Comparison of ENCODE assay signal across 9 cellular contexts in the genomic region with DNA sequence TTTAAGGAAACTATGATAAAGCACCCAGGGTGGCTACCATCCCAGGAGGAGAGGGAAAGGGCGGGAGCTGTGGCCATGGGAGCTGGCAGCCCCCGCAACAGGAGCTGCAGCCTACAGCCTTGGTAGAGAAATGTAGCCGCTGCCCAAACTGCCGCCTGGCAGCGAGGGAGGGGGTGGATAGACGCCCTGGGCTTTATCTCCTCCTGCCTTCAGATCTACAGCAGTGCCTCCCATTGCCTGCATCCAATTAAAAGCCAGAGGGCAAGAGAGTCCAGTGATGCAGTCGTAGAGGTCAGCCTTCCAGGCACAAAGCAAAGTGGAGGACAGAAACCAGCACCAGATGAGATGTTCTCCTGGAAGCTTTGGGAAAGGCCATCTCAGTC. TPM values are rescaled to one million over a fixed set of nuclear protein-coding genes. Genes with fewer than 3 reads are reported as not detected.
DNase-seq lines count a peak whose midpoint lies in the region; ATAC-seq and TF ChIP-seq lines count a peak whose summit lies in the region.
"Had no signal": no experiment of that assay in that cellular context is flagged by ENCODE, and none has a peak within 500 bp of the region (broad histone marks: within the 10 kb centered on the region; RNA-seq: fewer than 3 reads in every experiment).

No MANE protein-coding gene starts in this region.

- H3F3A ChIP-seq in SK-N-SH (replicated peaks; ENCODE audit: insufficient read depth): no peaks in the 10 kb centered on the region

- H3K36me3 Mint-ChIP-seq in chondrocyte (ENCODE audit: low read depth): no peaks in the 10 kb centered on the region

- H3K4me3 Mint-ChIP-seq in chondrocyte (ENCODE audit: unreplicated experiment): no peak overlapping the region

- no peak overlapping the region for H3K27ac Mint-ChIP-seq in chondrocyte (ENCODE audit: unreplicated experiment)

- H3K79me2 ChIP-seq in SK-N-SH (ENCODE audit: insufficient read depth): no peaks in the 10 kb centered on the region

- H3K4me1 ChIP-seq in HUES6 (ENCODE audit: control insufficient read depth, insufficient read depth, low read length) (peaks cover 45% of the 10 kb centered on the region), SK-N-SH (ENCODE audit: control insufficient read depth in 1 of 2, insufficient read depth in 2 of 2, low read depth in 1 of 2, low read length in 1 of 2) (peaks cover 0 to 26% of the 10 kb centered on the region in 2 experiments; a peak in 1 of 4 replicates)

- WGBS in SK-N-SH (ENCODE audit: low lambda C conversion rate): 55% methylated on average over 6 of the region's 7 CpGs

- 0 out of 2 replicates have a peak, but pooled peaks have one; percentile 17 for TF ChIP-seq RAD21 in SK-N-SH (IDR thresholded peaks at IDR 0.05; ENCODE audit: low read length)

- H3K4me1 Mint-ChIP-seq in chondrocyte (ENCODE audit: low read depth): peaks cover 19% of the 10 kb centered on the region

- H3K4me3 ChIP-seq in HUES6 (ENCODE audit: low read depth, low read length) (peak overlapping the region; percentile 75), SK-N-SH (ENCODE audit: low read depth in 2 of 2, low read length in 1 of 2) (no peak overlapping the region)

- no peak; a peak in 1 of 4 replicates for TF ChIP-seq EP300 in SK-N-SH (IDR thresholded peaks at IDR 0.05; ENCODE audit: borderline replicate concordance in 1 of 2, low read depth in 1 of 2, low read length in 1 of 2)

- DNase-seq in SK-N-SH (peak; percentile 85), hepatic stellate cell (ENCODE audit: low spot score) (peak; percentile 22), sciatic nerve (ENCODE audit: low spot score) (no peak), NCI-H1694 treated with DMSO at 0.1 percent for 48 hours (lab: John Stamatoyannopoulos, UW) (no peak), iPS-NIHi7 (ENCODE audit: extremely low spot score) (no peak), DMS153 (lab: John Stamatoyannopoulos, UW) (no peak), chondrocyte (ENCODE audit: low spot score) (no peak)
- DNase-seq: MM.1S had no signal

- H3K4me2 ChIP-seq in SK-N-SH: no peak overlapping the region

- POLR2A ChIA-PET in SK-N-SH (lab: Yijun Ruan, JAX): no interaction called here

- peaks cover 17% of the 10 kb centered on the region; the same call in 1 of the 2 replicates for H3K27me3 ChIP-seq in HUES6 (ENCODE audit: control insufficient read depth, insufficient read depth, low read length)
- H3K27me3 ChIP-seq in SK-N-SH (ENCODE audit: insufficient read depth): no peaks in the 10 kb centered on the region

- H4K20me1 ChIP-seq in SK-N-SH (ENCODE audit: insufficient read depth): no peaks in the 10 kb centered on the region

- H3K9me3 ChIP-seq in HUES6 (ENCODE audit: control insufficient read depth, insufficient read depth, low read depth, low read length): no peaks in the 10 kb centered on the region
- H3K9me3 ChIP-seq in SK-N-SH: no peaks in the 10 kb centered on the region

- peak; percentile 35 for ATAC-seq in sciatic nerve

- H3K36me3 ChIP-seq in HUES6 (ENCODE audit: control insufficient read depth, insufficient read depth, low read length) (no peaks in the 10 kb centered on the region), SK-N-SH (replicated peaks in 1 of 2; ENCODE audit: control insufficient read depth in 1 of 2, insufficient read depth in 2 of 2, low read length in 1 of 2) (no peaks in the 10 kb centered on the region)

- no peak for TF ChIP-seq CTCF in SK-N-SH (IDR thresholded peaks at IDR 0.05)
- TF ChIP-seq CTCF in chondrocyte (IDR thresholded peaks at IDR 0.05): no peak

- intact Hi-C loops in sciatic nerve (cut with DNase I): no loop called here

- no peak overlapping the region for H3K9ac ChIP-seq in HUES6 (ENCODE audit: low read length)
- no peak overlapping the region for H3K9ac ChIP-seq in SK-N-SH

- no peaks in the 10 kb centered on the region for H3K27me3 Mint-ChIP-seq in chondrocyte (ENCODE audit: low read depth)

- H3K9me2 ChIP-seq in SK-N-SH: no peaks in the 10 kb centered on the region

- H3K9me3 Mint-ChIP-seq in chondrocyte (ENCODE audit: low read depth): no peaks in the 10 kb centered on the region

- no peak overlapping the region for H3K27ac ChIP-seq in HUES6 (ENCODE audit: low read depth, low read length)
- H3K27ac ChIP-seq in SK-N-SH (ENCODE audit: low read depth in 2 of 2, low read length in 1 of 2): no peak overlapping the region

- CTCF ChIA-PET in SK-N-SH (lab: Yijun Ruan, JAX): interaction anchor here (1.2 to 2.2 kb wide), 3 partner anchors 10 to 710 kb away, joined by 3 to 9 read pairs (median 5); no protein-coding TSS in a partner anchor

- no peak overlapping the region for H2AFZ ChIP-seq in SK-N-SH (ENCODE audit: low read depth)

TF ChIP-seq in SK-N-SH, 30 proteins besides CTCF, POLR2A, EP300 and RAD21 (continues in another document):
- no peak for TF ChIP-seq TAF1 (IDR thresholded peaks at IDR 0.05; ENCODE audit: borderline replicate concordance, low read depth, low read length)
- TF ChIP-seq, protein P1, sequence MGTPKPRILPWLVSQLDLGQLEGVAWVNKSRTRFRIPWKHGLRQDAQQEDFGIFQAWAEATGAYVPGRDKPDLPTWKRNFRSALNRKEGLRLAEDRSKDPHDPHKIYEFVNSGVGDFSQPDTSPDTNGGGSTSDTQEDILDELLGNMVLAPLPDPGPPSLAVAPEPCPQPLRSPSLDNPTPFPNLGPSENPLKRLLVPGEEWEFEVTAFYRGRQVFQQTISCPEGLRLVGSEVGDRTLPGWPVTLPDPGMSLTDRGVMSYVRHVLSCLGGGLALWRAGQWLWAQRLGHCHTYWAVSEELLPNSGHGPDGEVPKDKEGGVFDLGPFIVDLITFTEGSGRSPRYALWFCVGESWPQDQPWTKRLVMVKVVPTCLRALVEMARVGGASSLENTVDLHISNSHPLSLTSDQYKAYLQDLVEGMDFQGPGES (IDR thresholded peaks at IDR 0.05; ENCODE audit: low read depth, low read length): no peak
- no peak for TF ChIP-seq MEF2A (IDR thresholded peaks at IDR 0.05; ENCODE audit: borderline replicate concordance, low read depth)
- TF ChIP-seq SIN3A (IDR thresholded peaks at IDR 0.05; ENCODE audit: borderline replicate concordance, low read depth, low read length): no peak
- TF ChIP-seq, protein P2, sequence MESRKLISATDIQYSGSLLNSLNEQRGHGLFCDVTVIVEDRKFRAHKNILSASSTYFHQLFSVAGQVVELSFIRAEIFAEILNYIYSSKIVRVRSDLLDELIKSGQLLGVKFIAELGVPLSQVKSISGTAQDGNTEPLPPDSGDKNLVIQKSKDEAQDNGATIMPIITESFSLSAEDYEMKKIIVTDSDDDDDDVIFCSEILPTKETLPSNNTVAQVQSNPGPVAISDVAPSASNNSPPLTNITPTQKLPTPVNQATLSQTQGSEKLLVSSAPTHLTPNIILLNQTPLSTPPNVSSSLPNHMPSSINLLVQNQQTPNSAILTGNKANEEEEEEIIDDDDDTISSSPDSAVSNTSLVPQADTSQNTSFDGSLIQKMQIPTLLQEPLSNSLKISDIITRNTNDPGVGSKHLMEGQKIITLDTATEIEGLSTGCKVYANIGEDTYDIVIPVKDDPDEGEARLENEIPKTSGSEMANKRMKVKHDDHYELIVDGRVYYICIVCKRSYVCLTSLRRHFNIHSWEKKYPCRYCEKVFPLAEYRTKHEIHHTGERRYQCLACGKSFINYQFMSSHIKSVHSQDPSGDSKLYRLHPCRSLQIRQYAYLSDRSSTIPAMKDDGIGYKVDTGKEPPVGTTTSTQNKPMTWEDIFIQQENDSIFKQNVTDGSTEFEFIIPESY (IDR thresholded peaks at IDR 0.05; ENCODE audit: borderline replicate concordance, low read depth): no peak
- TF ChIP-seq TEAD4 (IDR thresholded peaks at IDR 0.05; ENCODE audit: borderline replicate concordance, insufficient read depth): no peak
- no peak for TF ChIP-seq YY1 (IDR thresholded peaks at IDR 0.05; ENCODE audit: low read depth)
- TF ChIP-seq, protein P3, sequence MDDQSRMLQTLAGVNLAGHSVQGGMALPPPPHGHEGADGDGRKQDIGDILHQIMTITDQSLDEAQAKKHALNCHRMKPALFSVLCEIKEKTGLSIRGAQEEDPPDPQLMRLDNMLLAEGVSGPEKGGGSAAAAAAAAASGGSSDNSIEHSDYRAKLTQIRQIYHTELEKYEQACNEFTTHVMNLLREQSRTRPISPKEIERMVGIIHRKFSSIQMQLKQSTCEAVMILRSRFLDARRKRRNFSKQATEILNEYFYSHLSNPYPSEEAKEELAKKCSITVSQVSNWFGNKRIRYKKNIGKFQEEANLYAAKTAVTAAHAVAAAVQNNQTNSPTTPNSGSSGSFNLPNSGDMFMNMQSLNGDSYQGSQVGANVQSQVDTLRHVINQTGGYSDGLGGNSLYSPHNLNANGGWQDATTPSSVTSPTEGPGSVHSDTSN (IDR thresholded peaks at IDR 0.05): no peak
- TF ChIP-seq, protein P4, sequence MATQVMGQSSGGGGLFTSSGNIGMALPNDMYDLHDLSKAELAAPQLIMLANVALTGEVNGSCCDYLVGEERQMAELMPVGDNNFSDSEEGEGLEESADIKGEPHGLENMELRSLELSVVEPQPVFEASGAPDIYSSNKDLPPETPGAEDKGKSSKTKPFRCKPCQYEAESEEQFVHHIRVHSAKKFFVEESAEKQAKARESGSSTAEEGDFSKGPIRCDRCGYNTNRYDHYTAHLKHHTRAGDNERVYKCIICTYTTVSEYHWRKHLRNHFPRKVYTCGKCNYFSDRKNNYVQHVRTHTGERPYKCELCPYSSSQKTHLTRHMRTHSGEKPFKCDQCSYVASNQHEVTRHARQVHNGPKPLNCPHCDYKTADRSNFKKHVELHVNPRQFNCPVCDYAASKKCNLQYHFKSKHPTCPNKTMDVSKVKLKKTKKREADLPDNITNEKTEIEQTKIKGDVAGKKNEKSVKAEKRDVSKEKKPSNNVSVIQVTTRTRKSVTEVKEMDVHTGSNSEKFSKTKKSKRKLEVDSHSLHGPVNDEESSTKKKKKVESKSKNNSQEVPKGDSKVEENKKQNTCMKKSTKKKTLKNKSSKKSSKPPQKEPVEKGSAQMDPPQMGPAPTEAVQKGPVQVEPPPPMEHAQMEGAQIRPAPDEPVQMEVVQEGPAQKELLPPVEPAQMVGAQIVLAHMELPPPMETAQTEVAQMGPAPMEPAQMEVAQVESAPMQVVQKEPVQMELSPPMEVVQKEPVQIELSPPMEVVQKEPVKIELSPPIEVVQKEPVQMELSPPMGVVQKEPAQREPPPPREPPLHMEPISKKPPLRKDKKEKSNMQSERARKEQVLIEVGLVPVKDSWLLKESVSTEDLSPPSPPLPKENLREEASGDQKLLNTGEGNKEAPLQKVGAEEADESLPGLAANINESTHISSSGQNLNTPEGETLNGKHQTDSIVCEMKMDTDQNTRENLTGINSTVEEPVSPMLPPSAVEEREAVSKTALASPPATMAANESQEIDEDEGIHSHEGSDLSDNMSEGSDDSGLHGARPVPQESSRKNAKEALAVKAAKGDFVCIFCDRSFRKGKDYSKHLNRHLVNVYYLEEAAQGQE (IDR thresholded peaks at IDR 0.05; ENCODE audit: low read depth, low read length): no peak
- TF ChIP-seq ELF1 (IDR thresholded peaks at IDR 0.05): no peak
- TF ChIP-seq FOXM1 (IDR thresholded peaks at IDR 0.05; ENCODE audit: low read depth): no peak
- TF ChIP-seq GATA2 (CRISPR knock-in tag; IDR thresholded peaks at IDR 0.05): peak; percentile 59

RNA-seq across cellular contexts. Expression of a gene that starts 35.0 kb away (rescaled TPM):
- 12.9 and 16.7 TPM in 2 replicates for polyA plus RNA-seq in SK-N-SH (2012; rRNA removed)
- polyA plus RNA-seq in SK-N-SH (2012; cell fraction: cytosol; rRNA removed): 19.1 and 20.1 TPM in 2 replicates
- polyA plus RNA-seq in SK-N-SH (2012; cell fraction: nucleus; rRNA removed): 13.1 and 17.5 TPM in 2 replicates
- total RNA-seq in sciatic nerve (58.9 TPM), chondrocyte (62.8 to 99.6 TPM (median 98.5 TPM) in 3 replicates)

Comparison
In these comparisons a context has a peak if more than half of its experiments do, and no peak if none do; other contexts are left out.
1. DNase-seq: peak in SK-N-SH (single experiment) and hepatic stellate cell (single experiment); none in sciatic nerve (single experiment), NCI-H1694 treated with DMSO at 0.1 percent for 48 hours (single experiment), iPS-NIHi7 (single experiment), DMS153 (single experiment) and chondrocyte (single experiment).